Comparison of ENCODE assay signal across 12 cellular contexts in the genomic region with DNA sequence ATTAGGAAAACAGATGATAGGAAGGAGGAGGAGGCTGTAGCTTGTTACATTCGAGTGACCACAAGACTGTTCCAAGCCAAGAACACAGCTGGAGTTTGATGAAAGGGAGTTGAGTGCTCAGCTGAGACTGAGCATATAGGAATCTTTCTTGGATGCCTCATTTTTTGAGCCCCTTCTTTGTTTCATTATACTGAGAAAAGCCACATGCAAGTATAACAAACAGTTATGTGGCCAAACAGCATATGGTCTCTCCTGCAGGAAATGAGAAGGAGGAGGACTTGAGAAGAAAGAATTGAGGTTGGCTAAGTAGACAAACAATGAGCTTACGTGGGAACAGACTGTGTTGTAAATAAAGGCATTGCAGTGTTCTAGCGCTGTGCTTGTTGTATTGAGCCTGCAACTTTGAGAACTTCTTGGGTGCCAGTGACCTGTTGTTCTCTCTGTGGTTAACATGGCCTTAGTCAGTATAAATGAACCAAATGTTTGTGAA.
DNase-seq lines count a peak whose midpoint lies in the region; ATAC-seq and TF ChIP-seq lines count a peak whose summit lies in the region.
"Had no signal": no experiment of that assay in that cellular context is flagged by ENCODE, and none has a peak within 500 bp of the region (broad histone marks: within the 10 kb centered on the region; RNA-seq: fewer than 3 reads in every experiment).

No MANE protein-coding gene starts in this region.

- H2AFZ ChIP-seq in GM23338 (0 out of 2 replicates have a peak overlapping the region, but pooled peaks have one; percentile 20), hepatocyte (no peak overlapping the region)

- H3K27ac ChIP-seq in GM23338 (ENCODE audit: low read depth) = no peak overlapping the region
- H3K27ac ChIP-seq in hepatocyte = no peak overlapping the region
- H3K27ac ChIP-seq: tibial artery had no signal

- H3K4me1 ChIP-seq in GM23338 (ENCODE audit: insufficient read depth) = peaks cover 5% of the 10 kb centered on the region; the same call in 1 of the 2 replicates
- no peaks in the 10 kb centered on the region for H3K4me1 ChIP-seq in hepatocyte (ENCODE audit: insufficient read depth)
- H3K4me1 ChIP-seq: tibial artery had no signal

- H3K27me3 Mint-ChIP-seq in GM23338 (ENCODE audit: insufficient read depth, low read depth, poor library complexity) (no peaks in the 10 kb centered on the region), T-helper 17 cell (no peaks in the 10 kb centered on the region)

- H3K9me3 ChIP-seq in T-helper 17 cell (ENCODE audit: control insufficient read depth, low read length, poor library complexity, severe bottlenecking) (no peaks in the 10 kb centered on the region), hepatocyte (ENCODE audit: low read depth) (no peaks in the 10 kb centered on the region)
- H3K9me3 ChIP-seq: tibial artery had no signal

- no peak for DNase-seq in GM23338 (ENCODE audit: low spot score)
- DNase-seq in T-helper 17 cell = no peak
- peak; percentile 85 for DNase-seq in fibroblast of pulmonary artery (ENCODE audit: low read depth)
- peak; percentile 49 for DNase-seq in renal cortical epithelial cell (ENCODE audit: low read depth)
- no peak for DNase-seq in putamen (ENCODE audit: low spot score)
- no peak for DNase-seq in hepatocyte (ENCODE audit: low spot score)
- DNase-seq in NCI-H510A (lab: John Stamatoyannopoulos, UW) = no peak
- DNase-seq: activated CD4-positive, alpha-beta T cell treated with anti-CD3 and anti-CD28 coated beads for 4 hours; caudate nucleus; Kasumi-1; tibial artery had no signal

- no peaks in the 10 kb centered on the region for H4K20me1 ChIP-seq in GM23338 (replicated peaks; ENCODE audit: insufficient read depth)
- H4K20me1 ChIP-seq in hepatocyte (ENCODE audit: insufficient read depth, poor library complexity, severe bottlenecking) = no peaks in the 10 kb centered on the region

- H3K9me2 ChIP-seq in GM23338 (ENCODE audit: insufficient read depth) (0 out of 2 replicates have a peak, but pooled peaks cover 5% of the 10 kb centered on the region), hepatocyte (replicated peaks; ENCODE audit: insufficient read depth) (no peaks in the 10 kb centered on the region)

- H3K27me3 ChIP-seq in GM23338 (ENCODE audit: insufficient read depth) (no peaks in the 10 kb centered on the region), hepatocyte (no peaks in the 10 kb centered on the region)
- H3K27me3 ChIP-seq: tibial artery had no signal

- ATAC-seq in GM23338 = no peak
- ATAC-seq in T-helper 17 cell = peak; percentile 12
- ATAC-seq: sciatic nerve had no signal

- H3K79me2 ChIP-seq in GM23338 (replicated peaks; ENCODE audit: insufficient read depth) = no peaks in the 10 kb centered on the region
- H3K79me2 ChIP-seq in hepatocyte = no peaks in the 10 kb centered on the region

- no peak overlapping the region for H3K4me3 ChIP-seq in GM23338
- H3K4me3 ChIP-seq in fibroblast of pulmonary artery (replicated peaks; ENCODE audit: low read depth, low read length) = no peak overlapping the region
- no peak overlapping the region for H3K4me3 ChIP-seq in hepatocyte
- H3K4me3 ChIP-seq: tibial artery had no signal

- peaks cover 6% of the 10 kb centered on the region; the same call in 2 of the 3 replicates for H3K4me1 Mint-ChIP-seq in GM23338
- H3K4me1 Mint-ChIP-seq in T-helper 17 cell = peaks cover 27% of the 10 kb centered on the region

- H3K27ac Mint-ChIP-seq in GM23338 (no peak overlapping the region), T-helper 17 cell (peak overlapping the region; percentile 84)

- H3K36me3 Mint-ChIP-seq in GM23338 (ENCODE audit: low read depth) = peaks cover 7% of the 10 kb centered on the region
- H3K36me3 Mint-ChIP-seq in T-helper 17 cell (ENCODE audit: low read depth) = peaks cover 6% of the 10 kb centered on the region

- no peaks in the 10 kb centered on the region for H3K36me3 ChIP-seq in GM23338 (ENCODE audit: insufficient read depth)
- no peaks in the 10 kb centered on the region for H3K36me3 ChIP-seq in hepatocyte (replicated peaks; ENCODE audit: insufficient read depth, low read depth)

- TF ChIP-seq CTCF in GM23338 (conservative IDR thresholded peaks at IDR 0.05; ENCODE audit: low read depth in 2 of 2) (no peak), fibroblast of pulmonary artery (IDR thresholded peaks at IDR 0.05; ENCODE audit: low read length, missing control alignments) (no peak), hepatocyte (IDR thresholded peaks at IDR 0.05; ENCODE audit: poor library complexity) (no peak)

- no peaks in the 10 kb centered on the region for H3F3A ChIP-seq in GM23338 (replicated peaks; ENCODE audit: low read depth)

- H3K9me3 Mint-ChIP-seq in GM23338 = no peaks in the 10 kb centered on the region

- 72% methylated on average over 3 of the region's 3 CpGs for WGBS in hepatocyte (ENCODE audit: low lambda C conversion rate, missing lambda C conversion rate)

- no peak overlapping the region for H3K4me2 ChIP-seq in GM23338
- no peak overlapping the region for H3K4me2 ChIP-seq in hepatocyte

- H3K4me3 Mint-ChIP-seq in GM23338 = no peak overlapping the region
- H3K4me3 Mint-ChIP-seq in T-helper 17 cell = peak overlapping the region; percentile 42

TF ChIP-seq in GM23338, 12 proteins besides CTCF, POLR2A, EP300 and RAD21 (continues in another document):
- TF ChIP-seq, protein P1, sequence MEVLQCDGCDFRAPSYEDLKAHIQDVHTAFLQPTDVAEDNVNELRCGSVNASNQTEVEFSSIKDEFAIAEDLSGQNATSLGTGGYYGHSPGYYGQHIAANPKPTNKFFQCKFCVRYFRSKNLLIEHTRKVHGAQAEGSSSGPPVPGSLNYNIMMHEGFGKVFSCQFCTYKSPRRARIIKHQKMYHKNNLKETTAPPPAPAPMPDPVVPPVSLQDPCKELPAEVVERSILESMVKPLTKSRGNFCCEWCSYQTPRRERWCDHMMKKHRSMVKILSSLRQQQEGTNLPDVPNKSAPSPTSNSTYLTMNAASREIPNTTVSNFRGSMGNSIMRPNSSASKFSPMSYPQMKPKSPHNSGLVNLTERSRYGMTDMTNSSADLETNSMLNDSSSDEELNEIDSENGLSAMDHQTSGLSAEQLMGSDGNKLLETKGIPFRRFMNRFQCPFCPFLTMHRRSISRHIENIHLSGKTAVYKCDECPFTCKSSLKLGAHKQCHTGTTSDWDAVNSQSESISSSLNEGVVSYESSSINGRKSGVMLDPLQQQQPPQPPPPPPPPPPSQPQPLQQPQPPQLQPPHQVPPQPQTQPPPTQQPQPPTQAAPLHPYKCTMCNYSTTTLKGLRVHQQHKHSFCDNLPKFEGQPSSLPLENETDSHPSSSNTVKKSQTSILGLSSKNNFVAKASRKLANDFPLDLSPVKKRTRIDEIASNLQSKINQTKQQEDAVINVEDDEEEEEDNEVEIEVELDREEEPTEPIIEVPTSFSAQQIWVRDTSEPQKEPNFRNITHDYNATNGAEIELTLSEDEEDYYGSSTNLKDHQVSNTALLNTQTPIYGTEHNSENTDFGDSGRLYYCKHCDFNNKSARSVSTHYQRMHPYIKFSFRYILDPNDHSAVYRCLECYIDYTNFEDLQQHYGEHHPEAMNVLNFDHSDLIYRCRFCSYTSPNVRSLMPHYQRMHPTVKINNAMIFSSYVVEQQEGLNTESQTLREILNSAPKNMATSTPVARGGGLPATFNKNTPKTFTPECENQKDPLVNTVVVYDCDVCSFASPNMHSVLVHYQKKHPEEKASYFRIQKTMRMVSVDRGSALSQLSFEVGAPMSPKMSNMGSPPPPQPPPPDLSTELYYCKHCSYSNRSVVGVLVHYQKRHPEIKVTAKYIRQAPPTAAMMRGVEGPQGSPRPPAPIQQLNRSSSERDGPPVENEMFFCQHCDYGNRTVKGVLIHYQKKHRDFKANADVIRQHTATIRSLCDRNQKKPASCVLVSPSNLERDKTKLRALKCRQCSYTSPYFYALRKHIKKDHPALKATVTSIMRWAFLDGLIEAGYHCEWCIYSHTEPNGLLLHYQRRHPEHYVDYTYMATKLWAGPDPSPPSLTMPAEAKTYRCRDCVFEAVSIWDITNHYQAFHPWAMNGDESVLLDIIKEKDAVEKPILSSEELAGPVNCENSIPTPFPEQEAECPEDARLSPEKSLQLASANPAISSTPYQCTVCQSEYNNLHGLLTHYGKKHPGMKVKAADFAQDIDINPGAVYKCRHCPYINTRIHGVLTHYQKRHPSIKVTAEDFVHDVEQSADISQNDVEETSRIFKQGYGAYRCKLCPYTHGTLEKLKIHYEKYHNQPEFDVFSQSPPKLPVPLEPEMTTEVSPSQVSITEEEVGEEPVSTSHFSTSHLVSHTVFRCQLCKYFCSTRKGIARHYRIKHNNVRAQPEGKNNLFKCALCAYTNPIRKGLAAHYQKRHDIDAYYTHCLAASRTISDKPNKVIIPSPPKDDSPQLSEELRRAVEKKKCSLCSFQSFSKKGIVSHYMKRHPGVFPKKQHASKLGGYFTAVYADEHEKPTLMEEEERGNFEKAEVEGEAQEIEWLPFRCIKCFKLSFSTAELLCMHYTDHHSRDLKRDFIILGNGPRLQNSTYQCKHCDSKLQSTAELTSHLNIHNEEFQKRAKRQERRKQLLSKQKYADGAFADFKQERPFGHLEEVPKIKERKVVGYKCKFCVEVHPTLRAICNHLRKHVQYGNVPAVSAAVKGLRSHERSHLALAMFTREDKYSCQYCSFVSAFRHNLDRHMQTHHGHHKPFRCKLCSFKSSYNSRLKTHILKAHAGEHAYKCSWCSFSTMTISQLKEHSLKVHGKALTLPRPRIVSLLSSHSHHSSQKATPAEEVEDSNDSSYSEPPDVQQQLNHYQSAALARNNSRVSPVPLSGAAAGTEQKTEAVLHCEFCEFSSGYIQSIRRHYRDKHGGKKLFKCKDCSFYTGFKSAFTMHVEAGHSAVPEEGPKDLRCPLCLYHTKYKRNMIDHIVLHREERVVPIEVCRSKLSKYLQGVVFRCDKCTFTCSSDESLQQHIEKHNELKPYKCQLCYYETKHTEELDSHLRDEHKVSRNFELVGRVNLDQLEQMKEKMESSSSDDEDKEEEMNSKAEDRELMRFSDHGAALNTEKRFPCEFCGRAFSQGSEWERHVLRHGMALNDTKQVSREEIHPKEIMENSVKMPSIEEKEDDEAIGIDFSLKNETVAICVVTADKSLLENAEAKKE (CRISPR knock-in tag; IDR thresholded peaks at IDR 0.05) = no peak
- no peak for TF ChIP-seq ZNF114 (CRISPR knock-in tag; IDR thresholded peaks at IDR 0.05)
- no peak for TF ChIP-seq STAT1 (IDR thresholded peaks at IDR 0.05; ENCODE audit: unreplicated experiment)
- no peak for TF ChIP-seq CREB1 (CRISPR knock-in tag; IDR thresholded peaks at IDR 0.05; ENCODE audit: low read depth)

Comparison
In these comparisons a context has a peak if more than half of its experiments do, and no peak if none do; other contexts are left out.
1. DNase-seq: peak in fibroblast of pulmonary artery (single experiment) and renal cortical epithelial cell (single experiment); none in GM23338 (single experiment), T-helper 17 cell (0 of 3), putamen (single experiment), hepatocyte (single experiment) and NCI-H510A (single experiment).